Comparison of ENCODE assay signal across 34 cellular contexts in the genomic region with DNA sequence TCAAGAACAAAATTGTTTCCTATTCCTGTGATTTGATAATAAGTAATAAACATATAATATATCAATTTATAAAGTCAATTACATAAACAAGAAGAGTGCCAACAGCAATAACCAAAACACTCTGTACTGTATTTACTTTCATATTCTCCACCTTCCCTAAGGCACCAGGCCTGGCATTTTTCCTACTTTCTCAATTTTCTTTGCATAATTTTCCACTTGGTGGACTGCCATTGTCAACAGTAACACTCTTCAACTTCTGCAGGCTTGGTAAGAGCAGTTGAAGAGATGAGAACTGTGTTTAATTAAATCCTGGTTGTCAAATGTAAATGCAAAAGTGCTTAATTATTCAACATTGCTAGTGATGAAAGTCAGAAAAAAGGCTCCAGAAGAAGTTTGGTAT.
DNase-seq lines count a peak whose midpoint lies in the region; ATAC-seq, FAIRE-seq and TF ChIP-seq lines count a peak whose summit lies in the region.
"Had no signal": no experiment of that assay in that cellular context is flagged by ENCODE, and none has a peak within 500 bp of the region (broad histone marks: within the 10 kb centered on the region; RNA-seq: fewer than 3 reads in every experiment).

No MANE protein-coding gene starts in this region.

- no peaks in the 10 kb centered on the region for H3K4me1 ChIP-seq in astrocyte (ENCODE audit: insufficient read depth, low read length)
- no peaks in the 10 kb centered on the region for H3K4me1 ChIP-seq in upper lobe of right lung
- H3K4me1 ChIP-seq: SJSA1 had no signal

- no peak for FAIRE-seq in astrocyte (lab: Jason Lieb, UNC)
- FAIRE-seq: GM12878, H1 had no signal

- H3K9me3 ChIP-seq in astrocyte (ENCODE audit: insufficient read depth, low read depth, low read length) = no peaks in the 10 kb centered on the region
- H3K9me3 ChIP-seq in upper lobe of right lung = no peaks in the 10 kb centered on the region
- H3K9me3 ChIP-seq: SJSA1 had no signal

- intact Hi-C loops in upper lobe of right lung (cut with DNase I) = no loop called here

- H3K36me3 ChIP-seq in astrocyte (ENCODE audit: insufficient read depth, low read length) = no peaks in the 10 kb centered on the region
- H3K36me3 ChIP-seq in upper lobe of right lung = no peaks in the 10 kb centered on the region
- H3K36me3 ChIP-seq: SJSA1, WERI-Rb-1 had no signal

- no peaks in the 10 kb centered on the region for H3K36me3 Mint-ChIP-seq in astrocyte (ENCODE audit: low read depth, unreplicated experiment)
- H3K36me3 Mint-ChIP-seq: activated naive CD4-positive, alpha-beta T cell treated with anti-CD3 and anti-CD28 coated beads, Interleukin-2, amount 50 U/mL, for 72 hours; IgD-negative memory B cell; immature natural killer cell; stimulated activated effector memory CD8-positive, alpha-beta T cell treated with anti-CD3 and anti-CD28 coated beads, Interleukin-12 subunit alpha, Interleukin-12 subunit beta, amount 100 ng/mL, for 72 hours; type B pancreatic cell had no signal

- TF ChIP-seq CTCF in astrocyte (IDR thresholded peaks at IDR 0.05; ENCODE audit: insufficient read depth, low read depth, low read length) (no peak), upper lobe of right lung (IDR thresholded peaks at IDR 0.05) (no peak)

- H3K4me1 Mint-ChIP-seq in astrocyte (ENCODE audit: low read depth, unreplicated experiment) = peaks cover 4% of the 10 kb centered on the region
- H3K4me1 Mint-ChIP-seq: IgD-negative memory B cell; immature natural killer cell; nephron; stimulated activated effector memory CD8-positive, alpha-beta T cell treated with anti-CD3 and anti-CD28 coated beads, Interleukin-12 subunit alpha, Interleukin-12 subunit beta, amount 100 ng/mL, for 72 hours had no signal

- no peak overlapping the region for H3K4me3 ChIP-seq in astrocyte (ENCODE audit: insufficient read depth, low read depth, low read length)
- H3K4me3 ChIP-seq in upper lobe of right lung = no peak overlapping the region
- H3K4me3 ChIP-seq: GM12878, SJSA1 had no signal

- DNase-seq in NCI-H2107 treated with DMSO at 0.1 percent for 48 hours (lab: John Stamatoyannopoulos, UW; ENCODE audit: unreplicated experiment) (peak; percentile 8), NCI-H2107 (lab: John Stamatoyannopoulos, UW) (no peak), astrocyte (ENCODE audit: low read depth) (peak; percentile 33), fibroblast of peridontal ligament (ENCODE audit: extremely low read depth) (peak; percentile 76), upper lobe of right lung (no peak), amniotic stem cell (lab: John Stamatoyannopoulos, UW) (no peak), NCI-H748 (lab: John Stamatoyannopoulos, UW; ENCODE audit: unreplicated experiment) (no peak)
- DNase-seq: activated CD4-positive, alpha-beta T cell treated with anti-CD3 and anti-CD28 coated beads for 4 hours; activated CD8-positive, alpha-beta memory T cell treated with anti-CD3 and anti-CD28 coated beads for 24 hours; activated T-cell treated with anti-CD3 and anti-CD28 coated beads for 4 hours; anterior cingulate cortex; Calu3; cortex of kidney; effector memory CD8-positive, alpha-beta T cell; HFFc6; hypothalamus; immature natural killer cell; left cardiac atrium; mammary epithelial cell; NCI-H1694 treated with DMSO at 0.1 percent for 48 hours; NCI-H69; WERI-Rb-1 had no signal

- peak; percentile 67 for ATAC-seq in upper lobe of right lung
- no peak for ATAC-seq in GM21381 (IDR thresholded peaks at IDR 0.05; ENCODE audit: unreplicated experiment)
- ATAC-seq: activated naive CD4-positive, alpha-beta T cell treated with anti-CD3 and anti-CD28 coated beads, Interleukin-2, amount 50 U/mL, for 72 hours; effector memory CD8-positive, alpha-beta T cell; GM12878; left cardiac atrium; stimulated activated effector memory CD8-positive, alpha-beta T cell treated with anti-CD3 and anti-CD28 coated beads, Interleukin-12 subunit alpha, Interleukin-12 subunit beta, amount 100 ng/mL, for 72 hours had no signal

- no peak overlapping the region for H3K27ac Mint-ChIP-seq in astrocyte (ENCODE audit: unreplicated experiment)
- H3K27ac Mint-ChIP-seq: activated naive CD4-positive, alpha-beta T cell treated with anti-CD3 and anti-CD28 coated beads, Interleukin-2, amount 50 U/mL, for 72 hours; activated T-helper 2 cell treated with anti-CD3 and anti-CD28 coated beads, Interferon-gamma antibody, Interleukin-2, Interleukin-4, amounts not matched to agents 10 μg/mL and 5 μg/mL and 100 μg/mL, durations not matched to agents 14 hours and 24 hours and 36 hours; effector memory CD8-positive, alpha-beta T cell; HFFc6; IgD-negative memory B cell; immature natural killer cell; nephron; stimulated activated effector memory CD8-positive, alpha-beta T cell treated with anti-CD3 and anti-CD28 coated beads, Interleukin-12 subunit alpha, Interleukin-12 subunit beta, amount 100 ng/mL, for 72 hours; type B pancreatic cell had no signal

- H3K4me3 Mint-ChIP-seq in astrocyte (ENCODE audit: unreplicated experiment) = no peak overlapping the region
- H3K4me3 Mint-ChIP-seq: effector memory CD8-positive, alpha-beta T cell; HFFc6; IgD-negative memory B cell; immature natural killer cell; nephron; stimulated activated effector memory CD8-positive, alpha-beta T cell treated with anti-CD3 and anti-CD28 coated beads, Interleukin-12 subunit alpha, Interleukin-12 subunit beta, amount 100 ng/mL, for 72 hours; type B pancreatic cell had no signal

- no peaks in the 10 kb centered on the region for H3K9me3 Mint-ChIP-seq in astrocyte (ENCODE audit: unreplicated experiment)
- H3K9me3 Mint-ChIP-seq: activated T-helper 2 cell treated with anti-CD3 and anti-CD28 coated beads, Interferon-gamma antibody, Interleukin-2, Interleukin-4, amounts not matched to agents 10 μg/mL and 5 μg/mL and 100 μg/mL, durations not matched to agents 14 hours and 24 hours and 36 hours; HFFc6; nephron; type B pancreatic cell had no signal

- no peaks in the 10 kb centered on the region for H3K27me3 ChIP-seq in astrocyte (ENCODE audit: insufficient read depth, low read length)
- no peaks in the 10 kb centered on the region for H3K27me3 ChIP-seq in upper lobe of right lung
- H3K27me3 ChIP-seq: SJSA1 had no signal

- H3K9ac ChIP-seq in astrocyte (ENCODE audit: low read length) = no peak overlapping the region

- H3K27ac ChIP-seq in astrocyte (ENCODE audit: low read depth, low read length) = no peak overlapping the region
- H3K27ac ChIP-seq in upper lobe of right lung = no peak overlapping the region
- H3K27ac ChIP-seq: 22Rv1, C4-2B, SJSA1, WERI-Rb-1 had no signal

- no peak overlapping the region for H2AFZ ChIP-seq in astrocyte (ENCODE audit: low read depth, low read length)

- H4K20me1 ChIP-seq in astrocyte (ENCODE audit: insufficient read depth, low read length) = no peaks in the 10 kb centered on the region

- H3K27me3 Mint-ChIP-seq in astrocyte (ENCODE audit: low read depth, unreplicated experiment) = no peaks in the 10 kb centered on the region
- H3K27me3 Mint-ChIP-seq: effector memory CD8-positive, alpha-beta T cell; IgD-negative memory B cell; type B pancreatic cell had no signal

- no peaks in the 10 kb centered on the region for H3K79me2 ChIP-seq in astrocyte (ENCODE audit: insufficient read depth, low read length)

- no peak overlapping the region for H3K4me2 ChIP-seq in astrocyte (ENCODE audit: low read length)

Comparison
In these comparisons a context has a peak if more than half of its experiments do, and no peak if none do; other contexts are left out.
1. DNase-seq: peak in NCI-H2107 treated with DMSO at 0.1 percent for 48 hours (single experiment), astrocyte (single experiment) and fibroblast of peridontal ligament (single experiment); none in NCI-H2107 (single experiment), upper lobe of right lung (single experiment), amniotic stem cell (single experiment) and NCI-H748 (single experiment).